In the genomic region with DNA sequence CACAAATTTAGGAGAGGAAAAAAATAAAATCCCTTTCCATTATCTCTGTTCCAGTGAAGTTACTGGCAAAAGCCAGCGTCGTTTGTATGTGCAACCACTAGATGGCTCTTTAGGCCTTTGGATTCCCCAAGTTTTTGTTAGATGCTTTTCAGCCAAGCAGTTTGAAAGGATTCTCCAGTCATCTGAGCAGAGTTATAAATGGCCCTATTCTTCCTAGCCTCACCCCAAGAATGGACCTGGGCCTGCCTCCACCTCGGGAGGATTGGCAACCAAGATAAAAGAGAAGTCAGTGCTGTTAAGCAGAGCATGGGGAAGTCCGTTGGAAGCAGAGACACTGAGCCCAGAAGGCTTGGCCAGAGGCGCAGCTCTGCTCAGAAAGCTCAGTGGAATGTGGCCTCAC, we compare ENCODE assay signal across 1 cellular context.
TF ChIP-seq lines count a peak whose summit lies in the region.

No MANE protein-coding gene starts in this region.

TF ChIP-seq in SK-N-SH treated with all-trans-retinoic acid at 6 μM for 48 hours, 23 proteins besides CTCF, POLR2A, EP300 and RAD21 (continued from another document):
- TF ChIP-seq POU6F1 (CRISPR knock-in tag; IDR thresholded peaks at IDR 0.05; ENCODE audit: borderline replicate concordance, low read depth), result no peak
TF ChIP-seq in SK-N-SH treated with all-trans-retinoic acid at 6 μM for 48 hours: peak in this region for 0.
